Comparison of ENCODE assay signal across 8 cellular contexts in the genomic region with DNA sequence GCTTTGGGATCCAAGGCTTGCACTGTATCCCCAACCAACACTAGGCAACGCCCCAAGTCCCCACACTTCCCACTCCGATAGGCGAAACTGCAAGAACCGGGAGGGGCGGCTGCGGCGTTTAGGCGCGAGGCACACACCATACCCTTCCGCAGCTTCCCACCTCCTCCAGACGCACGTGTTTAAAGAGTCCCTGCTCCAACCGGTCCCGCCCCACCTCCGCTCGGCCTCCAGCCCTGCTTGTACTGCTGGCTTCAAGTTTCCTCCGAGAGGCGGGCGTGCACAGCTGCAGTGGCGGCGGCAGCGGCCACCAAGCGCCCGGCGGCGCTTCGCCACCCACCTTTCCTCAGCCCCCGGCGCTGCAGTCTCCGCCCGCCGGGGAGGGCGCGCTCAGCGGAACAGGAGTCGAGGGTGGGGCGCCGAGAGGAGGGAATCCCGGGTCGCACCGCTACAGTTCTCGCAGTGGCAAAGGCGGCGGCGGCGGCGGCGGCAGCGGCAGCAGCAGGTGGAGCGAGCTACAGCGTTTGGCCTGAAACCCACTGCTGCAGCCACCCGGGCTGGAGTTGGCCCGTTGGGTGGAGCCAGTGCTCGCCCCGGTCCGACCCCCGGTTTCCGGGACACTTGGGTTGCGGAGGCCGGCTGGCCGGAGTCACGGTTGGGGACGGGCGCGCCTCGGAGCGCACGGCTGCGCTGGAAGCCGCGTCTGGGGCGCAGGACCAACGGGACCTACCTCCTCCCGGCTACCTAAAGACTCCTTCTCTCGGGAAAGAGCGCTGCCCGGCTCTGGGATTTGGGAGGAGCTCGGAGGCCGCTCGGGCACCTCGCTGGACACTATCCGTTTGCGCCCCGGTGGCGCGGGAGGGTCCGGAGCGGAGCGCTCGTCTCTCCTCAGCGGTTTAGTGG.
DNase-seq lines count a peak whose midpoint lies in the region; TF ChIP-seq lines count a peak whose summit lies in the region.

A gene (plus strand): TSS at position 457 of the 900 bp plus-strand sequence. CDS start 858 bp downstream, outside the sequence.

- POLR2A ChIA-PET in HEK293T (lab: Yijun Ruan, JAX): interaction anchor here (0.6 to 1.4 kb wide), 6 partner anchors 10 to 25 kb away, joined by 3 to 5 read pairs (median 3); no protein-coding TSS in a partner anchor

- DNase-seq in AG20443 (ENCODE audit: low spot score) (peak; percentile 64), HEK293T (ENCODE audit: extremely low spot score) (peak; percentile 85), NOMO-1 treated with dmso at 0.1 percent for 144 hours (lab: John Stamatoyannopoulos, UW; ENCODE audit: unreplicated experiment) (peak; percentile 39), anterior cingulate cortex (lab: John Stamatoyannopoulos, UW) (peak in 38 of 58 donors; percentile 8 to 67 (median 34)), iPS-NIHi7 (ENCODE audit: extremely low spot score) (peak; percentile 79), SKM-1 (lab: John Stamatoyannopoulos, UW; ENCODE audit: unreplicated experiment) (no peak), GM19238 (ENCODE audit: insufficient read length, low spot score) (no peak)
- DNase-seq in stimulated activated CD8-positive, alpha-beta memory T cell treated with anti-CD3 and anti-CD28 coated beads, Interleukin-15, amount 100 ng/mL, for 24 hours (ENCODE audit: low read depth): peak; percentile 13

- CTCF ChIA-PET in HEK293T (lab: Yijun Ruan, JAX): interaction anchor here (0.8 to 1.2 kb wide), 4 partner anchors 13 to 307 kb away, joined by 3 to 5 read pairs (median 4); no protein-coding TSS in a partner anchor

TF ChIP-seq in HEK293T, 16 proteins besides CTCF, POLR2A, EP300 and RAD21:
- TF ChIP-seq SUZ12 (IDR thresholded peaks at IDR 0.05): no peak
- peak; percentile 100 for TF ChIP-seq L3MBTL2 (conservative IDR thresholded peaks at IDR 0.05)
- peak; percentile 63; the same call in 1 of the 2 replicates for TF ChIP-seq ARNT (IDR thresholded peaks at IDR 0.05)
- TF ChIP-seq ZNF384 (IDR thresholded peaks at IDR 0.05): no peak

Comparison
In these comparisons a context has a peak if more than half of its experiments do, and no peak if none do; other contexts are left out.
1. DNase-seq: peak in AG20443 (single experiment), HEK293T (single experiment), NOMO-1 treated with dmso at 0.1 percent for 144 hours (single experiment), anterior cingulate cortex (38 of 58), iPS-NIHi7 (single experiment) and stimulated activated CD8-positive, alpha-beta memory T cell treated with anti-CD3 and anti-CD28 coated beads, Interleukin-15, amount 100 ng/mL, for 24 hours (single experiment); none in SKM-1 (single experiment) and GM19238 (single experiment).